In the genomic region with DNA sequence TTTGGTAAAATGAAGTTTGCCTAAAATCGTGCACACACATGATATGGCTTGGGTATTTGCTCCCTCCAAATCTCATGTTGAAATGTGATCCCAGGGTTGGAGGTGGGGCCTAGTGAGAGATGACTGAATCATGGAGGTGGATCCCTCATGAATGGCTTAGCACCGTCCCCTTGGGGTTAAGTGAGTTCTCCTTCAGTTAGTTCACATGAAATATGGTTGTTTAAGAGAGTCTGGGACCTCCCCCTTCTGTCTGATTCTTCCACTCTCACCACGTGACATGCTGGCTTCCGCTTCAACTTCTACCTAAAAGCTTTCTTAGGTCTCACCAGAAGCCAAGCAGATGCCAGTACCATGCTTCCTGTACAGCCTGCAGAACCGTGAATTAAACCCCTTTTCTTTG, we compare ENCODE assay signal across 17 cellular contexts. TPM values are rescaled to one million over a fixed set of nuclear protein-coding genes. Genes with fewer than 3 reads are reported as not detected.
A peak's percentile ranks its signal among the peaks of the same experiment; 100 is the strongest.
DNase-seq lines count a peak whose midpoint lies in the region; ATAC-seq and TF ChIP-seq lines count a peak whose summit lies in the region.
"Had no signal": no experiment of that assay in that cellular context is flagged by ENCODE, and none has a peak within 500 bp of the region (broad histone marks: within the 10 kb centered on the region; RNA-seq: fewer than 3 reads in every experiment).

No MANE protein-coding gene starts in this region.

- H3K27ac ChIP-seq in left ventricle myocardium inferior (replicated peaks) (peak overlapping the region; percentile 40), right atrium auricular region (no peak overlapping the region)
- H3K27ac ChIP-seq: thoracic aorta had no signal

- H3K27me3 ChIP-seq in left ventricle myocardium inferior (ENCODE audit: low read depth), result no peaks in the 10 kb centered on the region
- H3K27me3 ChIP-seq in right atrium auricular region, result no peaks in the 10 kb centered on the region

- no peak overlapping the region for H3K4me3 ChIP-seq in left ventricle myocardium inferior
- no peak overlapping the region for H3K4me3 ChIP-seq in right atrium auricular region
- no peak overlapping the region for H3K4me3 ChIP-seq in epithelial cell of esophagus (ENCODE audit: low read length)
- H3K4me3 ChIP-seq: thoracic aorta had no signal

- H3K4me1 ChIP-seq in left ventricle myocardium inferior (peaks cover 83% of the 10 kb centered on the region), right atrium auricular region (peaks cover 0 to 39% of the 10 kb centered on the region in 2 donors)

- TF ChIP-seq CTCF in left ventricle myocardium inferior (IDR thresholded peaks at IDR 0.05; ENCODE audit: borderline replicate concordance) (no peak), right atrium auricular region (IDR thresholded peaks at IDR 0.05) (no peak), epithelial cell of esophagus (IDR thresholded peaks at IDR 0.05; ENCODE audit: insufficient read depth, low read depth, low read length, missing control alignments) (no peak), GM20000 (IDR thresholded peaks at IDR 0.05; ENCODE audit: extremely low read depth, missing control alignments) (no peak)

- H3K36me3 ChIP-seq in left ventricle myocardium inferior (no peaks in the 10 kb centered on the region), right atrium auricular region (no peaks in the 10 kb centered on the region)
- H3K36me3 ChIP-seq: thoracic aorta had no signal

- DNase-seq in left ventricle myocardium inferior (no peak), right atrium auricular region (ENCODE audit: low spot score) (no peak), NCI-H2171 treated with DMSO at 0.1 percent for 48 hours (lab: John Stamatoyannopoulos, UW) (peak; percentile 84), epithelial cell of esophagus (ENCODE audit: low read depth) (peak; percentile 65), putamen (ENCODE audit: low spot score) (no peak), glomerular visceral epithelial cell (ENCODE audit: extremely low spot score) (no peak), GM20000 (ENCODE audit: low spot score) (no peak), left lobe of liver (ENCODE audit: low spot score) (no peak)
- DNase-seq: activated CD4-positive, alpha-beta T cell treated with anti-CD3 and anti-CD28 coated beads, Interleukin-2, amount 50 U/mL, for 1 hour; activated naive CD8-positive, alpha-beta T cell treated with anti-CD3 and anti-CD28 coated beads for 36 hours; activated T-cell treated with anti-CD3 and anti-CD28 coated beads, Interleukin-2, amount 50 U/mL, for 24 hours; Caco-2; H7; immature natural killer cell; NCI-H1930; right cardiac atrium had no signal

- ATAC-seq in left lobe of liver, result no peak

- H3K9me3 ChIP-seq in left ventricle myocardium inferior (replicated peaks) (no peaks in the 10 kb centered on the region), right atrium auricular region (no peaks in the 10 kb centered on the region)
- H3K9me3 ChIP-seq: Caco-2, thoracic aorta had no signal

- intact Hi-C loops in left ventricle myocardium inferior (cut with micrococcal nuclease), result no loop called here

RNA-seq across cellular contexts. Expression of a gene that starts 58.4 kb away (rescaled TPM):
- total RNA-seq in left ventricle myocardium inferior (127 TPM), right atrium auricular region (100 to 1,000 TPM in 1 of 2 donors, 10 to 100 TPM in 1; 57.1 to 100 TPM), left lobe of liver (3.0 TPM)

Comparison
In these comparisons a context has a peak if more than half of its experiments do, and no peak if none do; other contexts are left out.
1. DNase-seq: peak in NCI-H2171 treated with DMSO at 0.1 percent for 48 hours (single experiment) and epithelial cell of esophagus (single experiment); none in left ventricle myocardium inferior (single experiment), right atrium auricular region (single experiment), putamen (single experiment), glomerular visceral epithelial cell (single experiment), GM20000 (single experiment) and left lobe of liver (single experiment).
2. RNA of a gene that starts 58.4 kb away (total RNA-seq): 127 TPM in left ventricle myocardium inferior (single experiment) and 57.1 to 100 TPM in right atrium auricular region; 3.0 TPM in left lobe of liver (single experiment); every median in the first group is over 10 times any median in the second.